In the genomic region with DNA sequence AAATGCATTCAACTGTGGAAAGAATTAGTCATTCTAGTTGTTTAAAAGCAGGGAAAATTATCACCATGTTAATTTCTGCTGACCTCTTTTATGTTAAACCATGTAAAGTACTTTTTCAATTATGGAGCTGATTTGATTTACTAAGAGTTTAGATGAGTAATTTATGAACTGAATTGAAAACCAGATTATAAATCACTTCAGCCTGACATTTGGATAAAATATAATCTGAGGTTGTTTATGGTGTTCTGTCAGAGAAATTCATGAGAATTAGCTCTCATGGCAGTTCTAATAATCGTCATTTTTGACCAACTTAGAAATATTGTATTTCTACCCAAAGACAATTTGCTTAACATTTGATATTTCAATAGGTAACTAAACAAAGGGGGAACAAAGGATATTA, we compare ENCODE assay signal across 22 cellular contexts. TPM values are rescaled to one million over a fixed set of nuclear protein-coding genes. Genes with fewer than 3 reads are reported as not detected.
DNase-seq lines count a peak whose midpoint lies in the region; ATAC-seq and TF ChIP-seq lines count a peak whose summit lies in the region.
"Had no signal": no experiment of that assay in that cellular context is flagged by ENCODE, and none has a peak within 500 bp of the region (broad histone marks: within the 10 kb centered on the region; RNA-seq: fewer than 3 reads in every experiment).

No MANE protein-coding gene starts in this region.

- peaks cover 19% of the 10 kb centered on the region for H3F3A ChIP-seq in SK-N-SH (replicated peaks; ENCODE audit: insufficient read depth)

- no peaks in the 10 kb centered on the region for H3K9me2 ChIP-seq in SK-N-SH

- intact Hi-C loops in CD8-positive, alpha-beta T cell (cut with DNase I, micrococcal nuclease): loop anchor here in 1 of 2 experiments (10.0 kb wide), 1 partner anchor 246 kb away; no protein-coding TSS in a partner anchor
- intact Hi-C loops in testis (cut with DNase I; ENCODE audit: low total_unique reads): no loop called here

- no peak overlapping the region for H2AFZ ChIP-seq in SK-N-SH (ENCODE audit: low read depth)
- H2AFZ ChIP-seq: GM23338 had no signal

- TF ChIP-seq POLR2A in testis (IDR thresholded peaks at IDR 0.05): no peak

- peaks cover 85% of the 10 kb centered on the region for H3K4me1 Mint-ChIP-seq in CD8-positive, alpha-beta T cell (ENCODE audit: low read depth)
- H3K4me1 Mint-ChIP-seq in activated T-helper 17 cell treated with anti-CD3 and anti-CD28 coated beads, Interleukin-2, amount 50 U/mL, for 72 hours: peaks cover 60% of the 10 kb centered on the region

- H3K9ac ChIP-seq in SK-N-SH: no peak overlapping the region

- peak overlapping the region; percentile 49 for H3K27ac Mint-ChIP-seq in CD8-positive, alpha-beta T cell
- H3K27ac Mint-ChIP-seq in activated T-helper 17 cell treated with anti-CD3 and anti-CD28 coated beads, Interleukin-2, amount 50 U/mL, for 72 hours: peak overlapping the region; percentile 86
- H3K27ac Mint-ChIP-seq: dendritic cell treated with granulocyte-macrophage colony-stimulating factor and Interleukin-4, amounts not matched to agents 40 ng/mL and 50 ng/mL, for 4 days; GM23338 had no signal

- TF ChIP-seq EP300 in SK-N-SH (IDR thresholded peaks at IDR 0.05; ENCODE audit: borderline replicate concordance in 1 of 2, low read depth in 1 of 2, low read length in 1 of 2): peak in 1 of 2 experiments; percentile 50; a peak in 1 of 4 replicates

- no peak for TF ChIP-seq RAD21 in SK-N-SH (IDR thresholded peaks at IDR 0.05; ENCODE audit: low read length)

- H3K4me2 ChIP-seq in SK-N-SH: no peak overlapping the region
- H3K4me2 ChIP-seq: GM23338 had no signal

- POLR2A ChIA-PET in SK-N-SH (lab: Yijun Ruan, JAX): no interaction called here
- POLR2A ChIA-PET in CD8-positive, alpha-beta T cell (lab: Charles Lee): interaction anchor here (0.5 to 4.0 kb wide), 2 partner anchors 11 to 68 kb away, joined by 4 to 32 read pairs; partner anchors contain the start of gene ITGA4

- H3K4me3 Mint-ChIP-seq in CD8-positive, alpha-beta T cell: peak overlapping the region; percentile 5
- peak overlapping the region; percentile 45 for H3K4me3 Mint-ChIP-seq in activated T-helper 17 cell treated with anti-CD3 and anti-CD28 coated beads, Interleukin-2, amount 50 U/mL, for 72 hours
- H3K4me3 Mint-ChIP-seq: dendritic cell treated with granulocyte-macrophage colony-stimulating factor and Interleukin-4, amounts not matched to agents 40 ng/mL and 50 ng/mL, for 4 days; GM23338 had no signal

- no peaks in the 10 kb centered on the region for H3K27me3 ChIP-seq in SK-N-SH (ENCODE audit: insufficient read depth)
- no peaks in the 10 kb centered on the region for H3K27me3 ChIP-seq in CD8-positive, alpha-beta T cell (ENCODE audit: insufficient read depth, low read length)
- no peaks in the 10 kb centered on the region for H3K27me3 ChIP-seq in testis
- H3K27me3 ChIP-seq: tibial nerve had no signal

- peaks cover 72% of the 10 kb centered on the region for H3K36me3 Mint-ChIP-seq in CD8-positive, alpha-beta T cell
- peaks cover 80% of the 10 kb centered on the region for H3K36me3 Mint-ChIP-seq in activated T-helper 17 cell treated with anti-CD3 and anti-CD28 coated beads, Interleukin-2, amount 50 U/mL, for 72 hours (ENCODE audit: low read depth)

- no peaks in the 10 kb centered on the region for H3K27me3 Mint-ChIP-seq in CD8-positive, alpha-beta T cell (ENCODE audit: low read depth)
- H3K27me3 Mint-ChIP-seq in activated T-helper 17 cell treated with anti-CD3 and anti-CD28 coated beads, Interleukin-2, amount 50 U/mL, for 72 hours: no peaks in the 10 kb centered on the region
- H3K27me3 Mint-ChIP-seq: dendritic cell treated with granulocyte-macrophage colony-stimulating factor and Interleukin-4, amounts not matched to agents 40 ng/mL and 50 ng/mL, for 4 days; stimulated activated naive CD8-positive, alpha-beta T cell treated with anti-CD3 and anti-CD28 coated beads, Interleukin-15, amount 100 ng/mL, for 72 hours had no signal

- TF ChIP-seq CTCF in SK-N-SH (IDR thresholded peaks at IDR 0.05) (no peak), testis (IDR thresholded peaks at IDR 0.05) (no peak)
- TF ChIP-seq CTCF in CD8-positive, alpha-beta T cell (IDR thresholded peaks at IDR 0.05): no peak

- H3K36me3 ChIP-seq in SK-N-SH (replicated peaks in 1 of 2; ENCODE audit: control insufficient read depth in 1 of 2, insufficient read depth in 2 of 2, low read length in 1 of 2) (no peaks in the 10 kb centered on the region), testis (ENCODE audit: low read depth, missing control alignments) (no peaks in the 10 kb centered on the region)
- H3K36me3 ChIP-seq in CD8-positive, alpha-beta T cell (ENCODE audit: insufficient read depth, low read length): no peaks in the 10 kb centered on the region
- H3K36me3 ChIP-seq: tibial nerve had no signal

- H3K9me3 ChIP-seq in SK-N-SH (no peaks in the 10 kb centered on the region), testis (no peaks in the 10 kb centered on the region)
- H3K9me3 ChIP-seq in CD8-positive, alpha-beta T cell (ENCODE audit: low read length): no peaks in the 10 kb centered on the region
- H3K9me3 ChIP-seq: Caco-2, tibial nerve had no signal

- no peak for DNase-seq in SK-N-SH
- DNase-seq in CD8-positive, alpha-beta T cell: no peak
- peak; percentile 32 for DNase-seq in iris pigment epithelial cell (ENCODE audit: low read depth)
- DNase-seq in medulla oblongata (ENCODE audit: extremely low spot score): no peak
- no peak for DNase-seq in NCI-H1092 treated with DMSO at 0.1 percent for 48 hours (lab: John Stamatoyannopoulos, UW)
- no peak for DNase-seq in testis
- DNase-seq: 8988T; AML-193; Caco-2; kidney glomerular epithelial cell; NCI-H1048; NCI-H187 treated with DMSO at 0.1 percent for 48 hours; NCI-H2227 treated with DMSO at 0.1 percent for 48 hours; SHP77; stimulated activated CD4-positive, alpha-beta T cell treated with anti-CD3 and anti-CD28 coated beads, Interleukin-2, amount 100 ng/mL, for 48 hours; stimulated activated naive CD8-positive, alpha-beta T cell treated with anti-CD3 and anti-CD28 coated beads, Interleukin-15, amount 100 ng/mL, for 72 hours; T-helper 1 cell had no signal

- no peak overlapping the region for H3K4me3 ChIP-seq in SK-N-SH (ENCODE audit: low read depth in 2 of 2, low read length in 1 of 2)
- no peak overlapping the region for H3K4me3 ChIP-seq in CD8-positive, alpha-beta T cell (ENCODE audit: low read depth, low read length)
- no peak overlapping the region for H3K4me3 ChIP-seq in testis
- H3K4me3 ChIP-seq: GM23338, tibial nerve had no signal

- 0 out of 2 replicates have a peak, but pooled peaks cover 6% of the 10 kb centered on the region for H3K79me2 ChIP-seq in SK-N-SH (ENCODE audit: insufficient read depth)

- H3K4me1 ChIP-seq in SK-N-SH (ENCODE audit: control insufficient read depth in 1 of 2, insufficient read depth in 2 of 2, low read depth in 1 of 2, low read length in 1 of 2): no peaks in the 10 kb centered on the region; a peak in 1 of 4 replicates
- H3K4me1 ChIP-seq in CD8-positive, alpha-beta T cell (ENCODE audit: insufficient read depth, low read length): peaks cover 77% of the 10 kb centered on the region
- H3K4me1 ChIP-seq in testis: no peaks in the 10 kb centered on the region
- H3K4me1 ChIP-seq: Caco-2, tibial nerve had no signal

- no peak for ATAC-seq in SK-N-SH treated with all-trans-retinoic acid at 6 μM for 48 hours
- ATAC-seq in CD8-positive, alpha-beta T cell: no peak
- no peak for ATAC-seq in activated T-helper 17 cell treated with anti-CD3 and anti-CD28 coated beads, Interleukin-2, amount 50 U/mL, for 72 hours (replicated peaks)
- ATAC-seq: GM23338; stimulated activated naive CD8-positive, alpha-beta T cell treated with anti-CD3 and anti-CD28 coated beads, Interleukin-15, amount 100 ng/mL, for 72 hours had no signal

- WGBS in SK-N-SH (ENCODE audit: low lambda C conversion rate): 46% methylated on average over 1 of the region's 1 CpG
- 77 to 90% methylated on average over 1 of the region's 1 CpG for WGBS in testis, 2 donors

- no peaks in the 10 kb centered on the region for H4K20me1 ChIP-seq in SK-N-SH (ENCODE audit: insufficient read depth)

- CTCF ChIA-PET in SK-N-SH (lab: Yijun Ruan, JAX): interaction anchor here (0.7 to 4.1 kb wide), 4 partner anchors 12 to 364 kb away, joined by 4 to 58 read pairs (median 24); partner anchors contain the start of gene ITGA4
- CTCF ChIA-PET in CD8-positive, alpha-beta T cell (lab: Charles Lee): interaction anchor here (3.6 to 3.9 kb wide), 4 partner anchors 11 to 386 kb away, joined by 18 to 35 read pairs (median 26); partner anchors contain the start of gene ITGA4

- no peaks in the 10 kb centered on the region for H3K9me3 Mint-ChIP-seq in CD8-positive, alpha-beta T cell
- no peaks in the 10 kb centered on the region for H3K9me3 Mint-ChIP-seq in activated T-helper 17 cell treated with anti-CD3 and anti-CD28 coated beads, Interleukin-2, amount 50 U/mL, for 72 hours
- H3K9me3 Mint-ChIP-seq: dendritic cell treated with granulocyte-macrophage colony-stimulating factor and Interleukin-4, amounts not matched to agents 40 ng/mL and 50 ng/mL, for 4 days; GM23338; stimulated activated naive CD8-positive, alpha-beta T cell treated with anti-CD3 and anti-CD28 coated beads, Interleukin-15, amount 100 ng/mL, for 72 hours had no signal

- H3K27ac ChIP-seq in SK-N-SH (ENCODE audit: low read depth in 2 of 2, low read length in 1 of 2) (no peak overlapping the region; a peak in 1 of 4 replicates), testis (no peak overlapping the region)
- no peak overlapping the region for H3K27ac ChIP-seq in CD8-positive, alpha-beta T cell (ENCODE audit: low read depth, low read length)
- H3K27ac ChIP-seq: tibial nerve had no signal

TF ChIP-seq in SK-N-SH, 30 proteins besides CTCF, POLR2A, EP300 and RAD21 (continues in another document):
- TF ChIP-seq SMC3 (IDR thresholded peaks at IDR 0.05; ENCODE audit: low read depth, low read length) (no peak), EZH2phosphoT487 (IDR thresholded peaks at IDR 0.05; ENCODE audit: borderline replicate concordance, low read depth) (no peak), TCF12 (IDR thresholded peaks at IDR 0.05) (no peak)

RNA-seq across cellular contexts. Expression of gene ITGA4, which starts 11.7 kb away (rescaled TPM):
- 10.5 and 12.5 TPM in 2 replicates for polyA plus RNA-seq in SK-N-SH (2012; rRNA removed)
- polyA plus RNA-seq in SK-N-SH (2012; cell fraction: cytosol; rRNA removed): 14.1 and 15.4 TPM in 2 replicates
- polyA plus RNA-seq in SK-N-SH (2012; cell fraction: nucleus; rRNA removed): 7.0 and 12.7 TPM in 2 replicates
- 100 to 1,000 TPM; 102 TPM for total RNA-seq in CD8-positive, alpha-beta T cell
- total RNA-seq in activated T-helper 17 cell treated with anti-CD3 and anti-CD28 coated beads, Interleukin-2, amount 50 U/mL, for 72 hours: 100 to 1,000 TPM in 1 of 2 donors, 10 to 100 TPM in 1; 63.3 to 196 TPM
- total RNA-seq in testis: 1 to 10 TPM; 1.6 to 3.8 TPM
- polyA plus RNA-seq in testis (ENCODE audit: insufficient read depth, low read depth, low replicate concordance): 1.7 TPM
- total RNA-seq: Caco-2 had no signal

Comparison
In these comparisons a context has a peak if more than half of its experiments do, and no peak if none do; other contexts are left out.
1. RNA of gene ITGA4, which starts 11.7 kb away (total RNA-seq): 63.3 to 196 TPM in activated T-helper 17 cell treated with anti-CD3 and anti-CD28 coated beads, Interleukin-2, amount 50 U/mL, for 72 hours and 102 TPM in CD8-positive, alpha-beta T cell; 1.6 to 3.8 TPM in testis; every median in the first group is over 10 times any median in the second.